In the genomic region with DNA sequence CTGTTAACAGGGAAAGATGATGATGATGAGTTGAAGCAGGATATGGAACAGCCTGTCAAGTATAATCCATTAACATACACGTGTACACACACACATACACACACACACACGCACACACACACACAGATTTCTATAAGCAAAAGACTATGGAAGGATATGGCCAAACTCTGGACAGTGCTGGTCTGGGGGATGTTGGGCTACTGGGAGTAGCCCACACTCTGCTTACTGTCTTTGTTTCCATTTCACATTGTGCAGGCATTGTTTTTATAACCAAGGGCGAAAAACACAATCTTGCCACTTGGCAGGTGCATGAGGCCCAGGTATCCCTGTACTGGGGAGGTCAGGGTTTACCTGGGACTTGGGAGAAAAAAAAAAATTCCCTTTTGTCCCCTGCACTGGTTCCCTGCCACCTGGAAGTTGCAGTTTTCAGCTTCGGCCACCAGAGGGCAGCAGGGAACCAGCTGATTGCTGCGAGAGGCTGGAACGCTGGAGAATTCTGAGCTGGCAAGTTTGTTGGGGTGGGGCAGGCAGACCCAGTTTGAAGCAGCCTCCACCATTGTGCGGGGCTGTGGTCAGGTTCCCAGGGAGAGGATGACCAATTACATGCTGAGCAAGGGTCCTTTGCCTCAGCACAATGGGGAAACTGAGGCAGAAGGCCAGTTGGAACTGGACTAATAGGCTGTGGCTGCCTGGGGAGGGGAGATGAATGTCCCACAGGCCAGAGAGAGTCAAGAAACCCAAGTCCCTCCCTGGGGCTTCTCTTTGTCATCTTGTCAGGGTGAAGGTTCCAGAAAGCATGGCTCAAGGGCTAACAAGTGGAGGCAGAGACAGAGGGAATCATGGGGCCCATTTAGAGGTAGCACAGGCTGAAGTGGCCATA, we compare ENCODE assay signal across 8 cellular contexts. TPM values are rescaled to one million over a fixed set of nuclear protein-coding genes. Genes with fewer than 3 reads are reported as not detected.
DNase-seq lines count a peak whose midpoint lies in the region; ATAC-seq and TF ChIP-seq lines count a peak whose summit lies in the region.

No MANE protein-coding gene starts in this region.

- H3K9ac ChIP-seq in NT2/D1 (ENCODE audit: insufficient read length, low read depth), result no peak overlapping the region

- peaks cover 0 to 19% (median 7%) of the 10 kb centered on the region in 7 donors for H3K9me3 Mint-ChIP-seq in naive B cell

- H3K27me3 Mint-ChIP-seq in naive B cell, result no peaks in the 10 kb centered on the region

- H3K4me1 ChIP-seq in DOHH2 (ENCODE audit: control insufficient read depth, low read length), result no peaks in the 10 kb centered on the region
- H3K4me1 ChIP-seq in NT2/D1 (ENCODE audit: insufficient read depth, insufficient read length), result peaks cover 5% of the 10 kb centered on the region

- no peaks in the 10 kb centered on the region for H3F3A ChIP-seq in DOHH2 (ENCODE audit: control insufficient read depth, insufficient read depth)

- peak overlapping the region in 2 of 6 donors; percentile 14 to 85 for H3K27ac Mint-ChIP-seq in naive B cell

- ATAC-seq in HG02852 (IDR thresholded peaks at IDR 0.05; ENCODE audit: unreplicated experiment), result peak; percentile 55
- ATAC-seq in esophagus mucosa, result peak; percentile 82
- ATAC-seq in naive B cell (ENCODE audit: low read depth in 2 of 2), result peak; percentile 41 to 60
- no peak for ATAC-seq in GM19035 (IDR thresholded peaks at IDR 0.05; ENCODE audit: unreplicated experiment)

- no peaks in the 10 kb centered on the region for H3K9me2 ChIP-seq in DOHH2 (replicated peaks; ENCODE audit: control insufficient read depth, low read length)

- no peak overlapping the region for H3K4me2 ChIP-seq in DOHH2 (ENCODE audit: low read length)

- H3K4me3 ChIP-seq in DOHH2 (ENCODE audit: low read length) (no peak overlapping the region), NT2/D1 (ENCODE audit: insufficient read length, low read depth) (no peak overlapping the region)

- peaks cover 17% of the 10 kb centered on the region for H3K27me3 ChIP-seq in DOHH2 (ENCODE audit: control insufficient read depth, low read length)
- H3K27me3 ChIP-seq in NT2/D1 (ENCODE audit: insufficient read depth, insufficient read length), result no peaks in the 10 kb centered on the region

- H3K27ac ChIP-seq in DOHH2 (ENCODE audit: low read depth, low read length), result no peak overlapping the region

- no peaks in the 10 kb centered on the region for H3K79me2 ChIP-seq in DOHH2 (ENCODE audit: control insufficient read depth, low read length)

- peaks cover 0 to 4% of the 10 kb centered on the region in 2 donors for H3K36me3 Mint-ChIP-seq in naive B cell

- peak; percentile 96 for TF ChIP-seq CTCF in DOHH2 (IDR thresholded peaks at IDR 0.05; ENCODE audit: low read depth, low read length, poor library complexity, severe bottlenecking)

- H4K20me1 ChIP-seq in DOHH2 (ENCODE audit: control insufficient read depth, insufficient read depth, low read depth, low read length), result no peaks in the 10 kb centered on the region

- no peaks in the 10 kb centered on the region for H3K36me3 ChIP-seq in DOHH2 (ENCODE audit: control insufficient read depth, low read length)
- no peaks in the 10 kb centered on the region for H3K36me3 ChIP-seq in NT2/D1 (ENCODE audit: insufficient read depth, insufficient read length, low read length)

- peak overlapping the region in 1 of 8 donors; percentile 64 for H3K4me3 Mint-ChIP-seq in naive B cell

- peaks cover 9% of the 10 kb centered on the region; the same call in 1 of the 2 replicates for H3K9me3 ChIP-seq in DOHH2 (ENCODE audit: control insufficient read depth, insufficient read depth, low read length)
- H3K9me3 ChIP-seq in NT2/D1 (ENCODE audit: insufficient read depth, low read length), result 0 out of 2 replicates have a peak, but pooled peaks cover 6% of the 10 kb centered on the region

- peaks cover 4 to 5% (median 4%) of the 10 kb centered on the region in 3 donors for H3K4me1 Mint-ChIP-seq in naive B cell

- peak; percentile 35 for DNase-seq in NT2/D1 (ENCODE audit: low read depth, low spot score)
- DNase-seq in activated T-cell treated with anti-CD3 and anti-CD28 coated beads for 1 hour (ENCODE audit: low read depth), result peak; percentile 76
- peak; percentile 60 for DNase-seq in naive B cell
- DNase-seq in stimulated activated CD8-positive, alpha-beta memory T cell treated with anti-CD3 and anti-CD28 coated beads, Interleukin-7, amount 100 ng/mL, for 4 hours (ENCODE audit: low read depth in 2 of 2), result peak; percentile 52 to 55

RNA-seq across cellular contexts. Expression of a gene that starts 27.3 kb away (rescaled TPM):
- total RNA-seq in esophagus mucosa, result 77.8 TPM
- polyA plus RNA-seq in naive B cell (ENCODE audit: low read depth in 6 of 6), result 10 to 100 TPM in 4 of 6 donors, 1 to 10 TPM in 2; 9.5 to 16.1 (median 12.7) TPM
